Comparison of ENCODE assay signal across 25 cellular contexts in genomic region chr3:182019926-182020325, GRCh38.
"Had no signal": no experiment of that assay in that cellular context is flagged by ENCODE, and none has a peak within 500 bp of the region (broad histone marks: within the 10 kb centered on the region; RNA-seq: fewer than 3 reads in every experiment).

No MANE protein-coding gene starts in this region.

- H3K27me3 ChIP-seq: esophagus squamous epithelium, gastrocnemius medialis, heart right ventricle, left lung had no signal

- H3K27ac Mint-ChIP-seq: dendritic cell treated with granulocyte-macrophage colony-stimulating factor and Interleukin-4, amounts not matched to agents 40 ng/mL and 50 ng/mL, for 4 days; effector memory CD8-positive, alpha-beta T cell; endodermal cell; mesothelial cell of epicardium; naive B cell; naive thymus-derived CD8-positive, alpha-beta T cell had no signal

- H3K27me3 Mint-ChIP-seq: dendritic cell treated with granulocyte-macrophage colony-stimulating factor and Interleukin-4, amounts not matched to agents 40 ng/mL and 50 ng/mL, for 4 days; effector memory CD8-positive, alpha-beta T cell; naive B cell had no signal

- H3K27ac ChIP-seq: epithelial cell of prostate, esophagus squamous epithelium, gastrocnemius medialis, heart right ventricle, left lung, lower lobe of right lung had no signal

- H3K9me3 Mint-ChIP-seq: endodermal cell, mesothelial cell of epicardium had no signal

- H3K4me3 Mint-ChIP-seq: dendritic cell treated with granulocyte-macrophage colony-stimulating factor and Interleukin-4, amounts not matched to agents 40 ng/mL and 50 ng/mL, for 4 days; effector memory CD8-positive, alpha-beta T cell; endodermal cell; mesothelial cell of epicardium; naive B cell; naive thymus-derived CD8-positive, alpha-beta T cell had no signal

- H3K4me1 ChIP-seq: gastrocnemius medialis, heart right ventricle, left lung, lower lobe of right lung had no signal

- DNase-seq: cortex of kidney; effector CD8-positive, alpha-beta T cell; effector memory CD8-positive, alpha-beta T cell; endodermal cell; erythroblast; esophagus squamous epithelium; foreskin fibroblast; foreskin melanocyte; gastrocnemius medialis; glutamatergic neuron; head of caudate nucleus; heart right ventricle; hippocampal formation; left cardiac atrium; left lung; left ventricle myocardium superior; lower lobe of right lung; mesenchymal stem cell; mucosa of descending colon; naive B cell; naive thymus-derived CD8-positive, alpha-beta T cell had no signal

- H3K4me1 Mint-ChIP-seq: endodermal cell; naive B cell; naive thymus-derived CD8-positive, alpha-beta T cell had no signal

- ATAC-seq: effector memory CD8-positive, alpha-beta T cell; esophagus mucosa; gastrocnemius medialis; heart right ventricle; left cardiac atrium; left lung; left ventricle myocardium superior; lower lobe of right lung; mucosa of descending colon; naive thymus-derived CD8-positive, alpha-beta T cell had no signal

- H3K9me3 ChIP-seq: esophagus squamous epithelium, gastrocnemius medialis, heart right ventricle, left lung, lower lobe of right lung, mucosa of descending colon had no signal

- H3K36me3 ChIP-seq: esophagus squamous epithelium, gastrocnemius medialis, heart right ventricle, left lung, lower lobe of right lung had no signal

- H3K4me3 ChIP-seq: esophagus squamous epithelium, gastrocnemius medialis, heart right ventricle, left lung, lower lobe of right lung, mucosa of descending colon had no signal

- H3K36me3 Mint-ChIP-seq: mesothelial cell of epicardium; naive B cell; naive thymus-derived CD8-positive, alpha-beta T cell had no signal
